In the genomic region with DNA sequence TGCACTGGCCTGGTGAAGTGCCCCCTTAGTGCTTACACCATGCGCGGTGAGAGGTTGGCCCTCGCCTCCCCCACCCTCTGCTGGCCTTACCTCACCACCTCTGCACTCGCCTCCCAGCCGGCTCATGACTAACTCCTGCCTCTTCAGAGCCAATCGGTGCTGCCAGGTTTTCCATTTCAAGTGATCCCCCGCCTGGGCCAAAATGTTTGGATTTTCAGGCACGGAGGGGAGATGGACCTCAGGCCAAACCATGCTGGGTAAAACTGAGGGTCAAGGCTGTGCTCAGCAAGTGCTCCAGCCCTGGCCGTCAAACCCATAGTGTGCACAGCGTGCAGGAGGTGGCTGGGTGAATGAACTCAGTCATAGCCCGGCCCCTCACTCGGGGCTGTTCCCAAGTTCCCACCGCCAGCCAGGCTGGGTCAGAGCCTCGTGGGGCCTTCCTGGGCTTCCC, we compare ENCODE assay signal across 8 cellular contexts.
A peak's percentile ranks its signal among the peaks of the same experiment; 100 is the strongest.
DNase-seq lines count a peak whose midpoint lies in the region; ATAC-seq, FAIRE-seq and TF ChIP-seq lines count a peak whose summit lies in the region.
"Had no signal": no experiment of that assay in that cellular context is flagged by ENCODE, and none has a peak within 500 bp of the region (broad histone marks: within the 10 kb centered on the region; RNA-seq: fewer than 3 reads in every experiment).

No MANE protein-coding gene starts in this region.

- H4K91ac ChIP-seq in IMR-90 (ENCODE audit: insufficient read depth, low read depth, low read length): peak overlapping the region; percentile 82

- H3K9ac ChIP-seq in IMR-90 (ENCODE audit: low read depth, low read length): no peak overlapping the region; the same call in 1 of the 2 replicates

- intact Hi-C loops in IMR-90 (cut with micrococcal nuclease): no loop called here
- intact Hi-C loops in left lung (cut with DNase I): no loop called here
- intact Hi-C loops in transverse colon (cut with DNase I; ENCODE audit: low total_unique reads): no loop called here

- H3K56ac ChIP-seq in IMR-90 (ENCODE audit: extremely low read depth, insufficient read depth, low read length): peak overlapping the region; percentile 30; the same call in 1 of the 2 replicates

- no TSS peak for BruUV-seq in IMR-90 (replicated peaks; lab: Mats Ljungman, UMichigan)

- H3K36me3 ChIP-seq in IMR-90 (ENCODE audit: control insufficient read depth, insufficient read depth, low read length): no peaks in the 10 kb centered on the region
- H3K36me3 ChIP-seq in bronchial epithelial cell (ENCODE audit: control insufficient read depth, insufficient read depth, low read length): peaks cover 36% of the 10 kb centered on the region
- H3K36me3 ChIP-seq in left lung: no peaks in the 10 kb centered on the region
- no peaks in the 10 kb centered on the region for H3K36me3 ChIP-seq in transverse colon

- no peak for TF ChIP-seq EP300 in transverse colon (IDR thresholded peaks at IDR 0.05; ENCODE audit: low read depth)

- WGBS in IMR-90 (ENCODE audit: extremely low coverage in 2 of 2, insufficient read length in 1 of 2), 2 experiments: 0% methylated on average over 3 of the region's 14 CpGs; no CpG with 5 or more reads in 1 of the 2 experiments
- WGBS in transverse colon (ENCODE audit: low coverage in 1 of 2), 2 donors: 72% methylated on average over 14 of the region's 14 CpGs; no CpG with 5 or more reads in 1 of the 2 donors

- POLR2A ChIA-PET in IMR-90 (lab: Charles Lee; ENCODE audit: unreplicated experiment): no interaction called here

- H2BK120ac ChIP-seq in IMR-90 (ENCODE audit: low read depth, low read length): peak overlapping the region; percentile 78

- H3K27me3 ChIP-seq in IMR-90 (ENCODE audit: control insufficient read depth, insufficient read depth, low read length): no peaks in the 10 kb centered on the region
- no peaks in the 10 kb centered on the region for H3K27me3 ChIP-seq in bronchial epithelial cell (ENCODE audit: control insufficient read depth, insufficient read depth, low read length)
- H3K27me3 ChIP-seq in left lung: no peaks in the 10 kb centered on the region
- H3K27me3 ChIP-seq in transverse colon: no peaks in the 10 kb centered on the region

- TF ChIP-seq CTCF in IMR-90 (conservative IDR thresholded peaks at IDR 0.05; ENCODE audit: low read depth, low read length) (no peak), bronchial epithelial cell (IDR thresholded peaks at IDR 0.05; ENCODE audit: insufficient read depth, low read length, severe bottlenecking) (no peak), left lung (IDR thresholded peaks at IDR 0.05) (no peak), transverse colon (IDR thresholded peaks at IDR 0.05) (no peak)

- dilution Hi-C loops in IMR-90 (cut with HindIII; ENCODE audit: low sequenced_read_pairs, unreplicated experiment): no loop called here

- H3K27ac ChIP-seq in IMR-90 (ENCODE audit: insufficient read depth, low read length): peak overlapping the region; percentile 73
- H3K27ac ChIP-seq in left lung: peak overlapping the region; percentile 65 to 74
- peak overlapping the region in 3 of 4 donors; percentile 28 to 59 (median 39) for H3K27ac ChIP-seq in transverse colon

- peak; percentile 77 for DNase-seq in IMR-90
- DNase-seq in bronchial epithelial cell (ENCODE audit: low read depth): peak; percentile 43
- DNase-seq in left lung: peak; percentile 77 to 82
- DNase-seq in transverse colon: peak; percentile 16
- DNase-seq in NCI-H524 (lab: John Stamatoyannopoulos, UW): no peak
- DNase-seq in GF-D8 (lab: John Stamatoyannopoulos, UW): no peak
- DNase-seq: NCI-H2227 treated with DMSO at 0.1 percent for 48 hours had no signal

- no peaks in the 10 kb centered on the region for H3K9me3 ChIP-seq in IMR-90 (ENCODE audit: control insufficient read depth, insufficient read depth, low read length)
- H3K9me3 ChIP-seq in left lung: no peaks in the 10 kb centered on the region
- no peaks in the 10 kb centered on the region for H3K9me3 ChIP-seq in transverse colon

- H2BK20ac ChIP-seq in IMR-90 (ENCODE audit: low read depth, low read length): peak overlapping the region; percentile 51; the same call in 1 of the 2 replicates

- CTCF ChIA-PET in IMR-90 (lab: Yijun Ruan, JAX): no interaction called here

- in situ Hi-C loops in IMR-90 (cut with MboI; ENCODE audit: low sequenced_read_pairs): no loop called here
- in situ Hi-C loops in transverse colon (cut with MboI; ENCODE audit: low pct_ligation_motif_present in 1 of 4, low pct_unique_long_range_greater_than_20kb in 1 of 4, low sequenced_read_pairs in 3 of 4): no loop called here

- H3K18ac ChIP-seq in IMR-90 (ENCODE audit: low read depth, low read length): peak overlapping the region; percentile 64

- H4K20me1 ChIP-seq in IMR-90 (ENCODE audit: insufficient read depth, low read length): no peaks in the 10 kb centered on the region

- H3K4me1 ChIP-seq in IMR-90 (ENCODE audit: control insufficient read depth, insufficient read depth, low read length): peaks cover 42% of the 10 kb centered on the region
- H3K4me1 ChIP-seq in left lung: peaks cover 24 to 57% of the 10 kb centered on the region in 2 donors
- peaks cover 29 to 68% (median 51%) of the 10 kb centered on the region in 4 donors for H3K4me1 ChIP-seq in transverse colon

- peak overlapping the region; percentile 80; the same call in 1 of the 3 replicates for H2BK15ac ChIP-seq in IMR-90 (ENCODE audit: low read depth, low read length)

- ATAC-seq in IMR-90 (ENCODE audit: low read depth) (peak; percentile 68), left lung (peak; percentile 60), HG02642 (IDR thresholded peaks at IDR 0.05; ENCODE audit: poor library complexity, unreplicated experiment) (no peak)

- peaks cover 26% of the 10 kb centered on the region for H3K9me1 ChIP-seq in IMR-90 (ENCODE audit: insufficient read depth, low read length)

- H2AK5ac ChIP-seq in IMR-90 (ENCODE audit: low read depth, low read length): peak overlapping the region; percentile 90; the same call in 1 of the 2 replicates

- peak overlapping the region; percentile 13; the same call in 1 of the 2 replicates for H3K23ac ChIP-seq in IMR-90 (ENCODE audit: low read depth, low read length)

- peak overlapping the region; percentile 17 to 83; a peak in 3 of 4 replicates for H4K8ac ChIP-seq in IMR-90 (ENCODE audit: low read depth in 2 of 2, low read length in 2 of 2)

- H3K4me2 ChIP-seq in IMR-90 (ENCODE audit: low read depth, low read length): peak overlapping the region; percentile 53

- no peak for TF ChIP-seq POLR2A in IMR-90 (IDR thresholded peaks at IDR 0.05; ENCODE audit: low read depth, low read length)
- TF ChIP-seq POLR2A in transverse colon (IDR thresholded peaks at IDR 0.05): no peak

- no peak for FAIRE-seq in bronchial epithelial cell (lab: Jason Lieb, UNC)

- TF ChIP-seq RAD21 in IMR-90 (IDR thresholded peaks at IDR 0.05; ENCODE audit: low read length): no peak; the same call in 1 of the 2 replicates

- no peak overlapping the region for H3K4me3 ChIP-seq in IMR-90 (ENCODE audit: insufficient read depth, low read depth, low read length)
- H3K4me3 ChIP-seq in bronchial epithelial cell (ENCODE audit: low read depth, low read length): no peak overlapping the region
- no peak overlapping the region for H3K4me3 ChIP-seq in left lung
- no peak overlapping the region for H3K4me3 ChIP-seq in transverse colon

- H2BK5ac ChIP-seq in IMR-90 (ENCODE audit: low read depth, low read length, poor library complexity, severe bottlenecking): peak overlapping the region; percentile 77

- peak overlapping the region; percentile 38 for H4K5ac ChIP-seq in IMR-90 (ENCODE audit: low read depth, low read length)

- peaks cover 27 to 80% of the 10 kb centered on the region in 2 experiments for H3K79me1 ChIP-seq in IMR-90 (ENCODE audit: low read depth in 1 of 2, low read length in 2 of 2)

- H3K4ac ChIP-seq in IMR-90 (ENCODE audit: low read depth, low read length): peak overlapping the region; percentile 71

- peak overlapping the region; percentile 72; the same call in 1 of the 2 replicates for H3K14ac ChIP-seq in IMR-90 (replicated peaks; ENCODE audit: low read depth, low read length)

- peak overlapping the region; percentile 93 for H2AK9ac ChIP-seq in IMR-90 (replicated peaks; ENCODE audit: low read depth, low read length, poor library complexity)

- peak overlapping the region; percentile 89 for H2AFZ ChIP-seq in IMR-90 (replicated peaks; ENCODE audit: low read length, poor library complexity)

TF ChIP-seq in IMR-90, 13 proteins besides CTCF, POLR2A, EP300 and RAD21 (continues in another document):
- TF ChIP-seq, protein P1, sequence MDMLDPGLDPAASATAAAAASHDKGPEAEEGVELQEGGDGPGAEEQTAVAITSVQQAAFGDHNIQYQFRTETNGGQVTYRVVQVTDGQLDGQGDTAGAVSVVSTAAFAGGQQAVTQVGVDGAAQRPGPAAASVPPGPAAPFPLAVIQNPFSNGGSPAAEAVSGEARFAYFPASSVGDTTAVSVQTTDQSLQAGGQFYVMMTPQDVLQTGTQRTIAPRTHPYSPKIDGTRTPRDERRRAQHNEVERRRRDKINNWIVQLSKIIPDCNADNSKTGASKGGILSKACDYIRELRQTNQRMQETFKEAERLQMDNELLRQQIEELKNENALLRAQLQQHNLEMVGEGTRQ (IDR thresholded peaks at IDR 0.05; ENCODE audit: low read depth, low read length): no peak
- TF ChIP-seq MAZ (IDR thresholded peaks at IDR 0.05; ENCODE audit: borderline replicate concordance, low read depth, low read length): 0 out of 2 replicates have a peak, but pooled peaks have one; percentile 32
- no peak for TF ChIP-seq SMC3 (IDR thresholded peaks at IDR 0.05; ENCODE audit: low read depth, low read length)
- TF ChIP-seq NFE2L2 (IDR thresholded peaks at IDR 0.05; ENCODE audit: low read depth, low read length): no peak
- TF ChIP-seq, protein P2, sequence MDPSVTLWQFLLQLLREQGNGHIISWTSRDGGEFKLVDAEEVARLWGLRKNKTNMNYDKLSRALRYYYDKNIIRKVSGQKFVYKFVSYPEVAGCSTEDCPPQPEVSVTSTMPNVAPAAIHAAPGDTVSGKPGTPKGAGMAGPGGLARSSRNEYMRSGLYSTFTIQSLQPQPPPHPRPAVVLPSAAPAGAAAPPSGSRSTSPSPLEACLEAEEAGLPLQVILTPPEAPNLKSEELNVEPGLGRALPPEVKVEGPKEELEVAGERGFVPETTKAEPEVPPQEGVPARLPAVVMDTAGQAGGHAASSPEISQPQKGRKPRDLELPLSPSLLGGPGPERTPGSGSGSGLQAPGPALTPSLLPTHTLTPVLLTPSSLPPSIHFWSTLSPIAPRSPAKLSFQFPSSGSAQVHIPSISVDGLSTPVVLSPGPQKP (IDR thresholded peaks at IDR 0.05; ENCODE audit: borderline replicate concordance, low read depth, low read length): no peak
- no peak; the same call in 1 of the 2 replicates for TF ChIP-seq BHLHE40 (IDR thresholded peaks at IDR 0.05; ENCODE audit: low read depth, low read length)
- TF ChIP-seq CHD1 (IDR thresholded peaks at IDR 0.05; ENCODE audit: low read depth, low read length): no peak
- TF ChIP-seq CEBPB (IDR thresholded peaks at IDR 0.05; ENCODE audit: low read depth, low read length): peak; percentile 10; the same call in 1 of the 2 replicates
- peak; percentile 36; the same call in 1 of the 2 replicates for TF ChIP-seq FOS (IDR thresholded peaks at IDR 0.05; ENCODE audit: low read depth, low read length)
- TF ChIP-seq RCOR1 (IDR thresholded peaks at IDR 0.05; ENCODE audit: insufficient replicate concordance, low read length): no peak
- TF ChIP-seq MXI1 (IDR thresholded peaks at IDR 0.05; ENCODE audit: borderline replicate concordance, low read depth, low read length): no peak

Comparison
In these comparisons a context has a peak if more than half of its experiments do, and no peak if none do; other contexts are left out.
1. DNase-seq: peak in IMR-90 (single experiment), bronchial epithelial cell (single experiment), left lung (2 of 2) and transverse colon (single experiment); none in NCI-H524 (0 of 2) and GF-D8 (single experiment).
2. Peak in every context shown above with its lines, with median percentiles within 50 percentile points of each other: H3K27ac ChIP-seq.